In genomic region chr11:35487532-35488078, GRCh38 we compare ENCODE assay signal across 8 cellular contexts. TPM values are rescaled to one million over a fixed set of nuclear protein-coding genes. Genes with fewer than 3 reads are reported as not detected.
DNase-seq lines count a peak whose midpoint lies in the region; ATAC-seq and TF ChIP-seq lines count a peak whose summit lies in the region.

No MANE protein-coding gene starts in this region.

- H3K4me1 ChIP-seq in SJSA1 (replicated peaks): peaks cover 45% of the 10 kb centered on the region
- no peaks in the 10 kb centered on the region for H3K4me1 ChIP-seq in upper lobe of right lung

- DNase-seq in 8988T (peak; percentile 26), SJSA1 (ENCODE audit: low read depth in 1 of 2, low spot score in 2 of 2) (peak; percentile 63 to 64), glutamatergic neuron (peak; percentile 77), upper lobe of right lung (no peak), GM10266 (ENCODE audit: extremely low spot score) (no peak)

- TF ChIP-seq CTCF in GM12874 (IDR thresholded peaks at IDR 0.05; ENCODE audit: insufficient read depth, low read depth, low read length) (peak; percentile 41), glutamatergic neuron (IDR thresholded peaks at IDR 0.05; ENCODE audit: partially characterized antibody, unreplicated experiment) (peak; percentile 60), upper lobe of right lung (IDR thresholded peaks at IDR 0.05) (peak; percentile 40), GM10266 (IDR thresholded peaks at IDR 0.05; ENCODE audit: control insufficient read depth, insufficient read depth, low read depth, missing control alignments) (no peak)

- no peak overlapping the region for H3K27ac ChIP-seq in SJSA1
- H3K27ac ChIP-seq in upper lobe of right lung: no peak overlapping the region

- H3K9me3 ChIP-seq in SJSA1 (replicated peaks) (0 out of 2 replicates have a peak, but pooled peaks cover 3% of the 10 kb centered on the region), upper lobe of right lung (no peaks in the 10 kb centered on the region)

- H3K27ac Mint-ChIP-seq in glutamatergic neuron (ENCODE audit: unreplicated experiment): no peak overlapping the region

- H3K4me1 Mint-ChIP-seq in glutamatergic neuron (ENCODE audit: low read depth, unreplicated experiment): peaks cover 3% of the 10 kb centered on the region

- peaks cover 10% of the 10 kb centered on the region for H3K36me3 Mint-ChIP-seq in glutamatergic neuron (ENCODE audit: unreplicated experiment)

- H3K4me3 ChIP-seq in SJSA1 (no peak overlapping the region), upper lobe of right lung (no peak overlapping the region)

- no peak overlapping the region for H3K4me3 Mint-ChIP-seq in glutamatergic neuron (ENCODE audit: unreplicated experiment)

- H3K27me3 Mint-ChIP-seq in glutamatergic neuron (ENCODE audit: unreplicated experiment): peaks cover 6% of the 10 kb centered on the region

- intact Hi-C loops in upper lobe of right lung (cut with DNase I): no loop called here

- ATAC-seq in upper lobe of right lung (no peak), HG02938 (IDR thresholded peaks at IDR 0.05; ENCODE audit: unreplicated experiment) (no peak), GM18517 (IDR thresholded peaks at IDR 0.05; ENCODE audit: unreplicated experiment) (no peak)

- H3K36me3 ChIP-seq in SJSA1: peaks cover 19% of the 10 kb centered on the region
- no peaks in the 10 kb centered on the region for H3K36me3 ChIP-seq in upper lobe of right lung

- no peaks in the 10 kb centered on the region for H3K27me3 ChIP-seq in SJSA1 (replicated peaks)
- H3K27me3 ChIP-seq in upper lobe of right lung: peaks cover 7% of the 10 kb centered on the region

- H3K9me3 Mint-ChIP-seq in glutamatergic neuron (ENCODE audit: unreplicated experiment): peaks cover 4% of the 10 kb centered on the region

RNA-seq across cellular contexts. Expression of gene PAMR1, which starts 37.8 kb away (rescaled TPM):
- total RNA-seq in SJSA1 (2014; rRNA removed; shearing (Covaris generic)): 57.4 and 57.6 TPM in 2 replicates
- 10.6 TPM for total RNA-seq in glutamatergic neuron (ENCODE audit: unreplicated experiment)
- total RNA-seq in upper lobe of right lung: 12.4 TPM

Comparison
In these comparisons a context has a peak if more than half of its experiments do, and no peak if none do; other contexts are left out.
1. DNase-seq: peak in 8988T (single experiment), SJSA1 (2 of 2) and glutamatergic neuron (single experiment); none in upper lobe of right lung (single experiment) and GM10266 (single experiment).